In the genomic region with DNA sequence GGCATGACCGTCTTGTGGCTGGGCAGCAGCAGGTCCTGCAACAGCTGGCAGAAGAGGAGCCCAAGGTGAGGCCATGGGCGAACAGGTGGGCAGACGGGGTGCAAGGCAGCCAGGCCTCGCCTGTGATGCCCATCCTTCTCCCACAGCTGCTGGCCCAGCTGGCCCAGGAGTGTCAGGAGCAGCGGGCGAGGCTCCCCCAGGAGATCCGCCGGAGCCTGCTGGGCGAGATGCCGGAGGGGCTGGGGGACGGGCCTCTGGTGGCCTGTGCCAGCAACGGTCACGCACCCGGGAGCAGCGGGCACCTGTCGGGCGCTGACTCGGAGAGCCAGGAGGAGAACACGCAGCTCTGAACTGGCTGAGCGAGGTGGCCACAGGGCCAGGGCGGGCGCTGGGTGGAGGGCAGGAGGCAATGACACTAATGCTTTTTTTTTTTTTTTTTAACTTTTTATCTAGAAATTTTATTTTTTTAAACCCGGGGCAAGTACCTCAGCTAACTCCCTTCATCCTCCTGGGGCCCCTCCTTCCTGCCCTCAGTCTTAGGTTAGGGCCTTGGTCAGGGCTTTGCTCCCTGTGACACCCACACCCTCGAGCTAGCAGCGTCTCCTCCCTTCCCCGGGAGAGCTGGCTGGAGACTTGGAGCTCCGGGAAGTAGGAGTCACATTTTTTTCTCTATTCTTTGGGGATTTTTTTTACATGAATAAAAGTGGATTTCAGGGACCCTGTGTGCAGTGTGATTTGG, we compare ENCODE assay signal across 12 cellular contexts. TPM values are rescaled to one million over a fixed set of nuclear protein-coding genes. Genes with fewer than 3 reads are reported as not detected.
DNase-seq lines count a peak whose midpoint lies in the region; ATAC-seq and TF ChIP-seq lines count a peak whose summit lies in the region.
"Had no signal": no experiment of that assay in that cellular context is flagged by ENCODE, and none has a peak within 500 bp of the region (broad histone marks: within the 10 kb centered on the region; RNA-seq: fewer than 3 reads in every experiment).

No MANE protein-coding gene starts in this region.

- H3K4me1 Mint-ChIP-seq in immature natural killer cell, result peaks cover 33 to 35% of the 10 kb centered on the region in 2 donors
- H3K4me1 Mint-ChIP-seq in stimulated activated effector memory CD8-positive, alpha-beta T cell treated with anti-CD3 and anti-CD28 coated beads, Interleukin-12 subunit alpha, Interleukin-12 subunit beta, amount 100 ng/mL, for 72 hours, result peaks cover 32% of the 10 kb centered on the region

- no peak for ATAC-seq in stimulated activated effector memory CD8-positive, alpha-beta T cell treated with anti-CD3 and anti-CD28 coated beads, Interleukin-12 subunit alpha, Interleukin-12 subunit beta, amount 100 ng/mL, for 72 hours
- ATAC-seq: A549, mucosa of descending colon, PC-3 had no signal

- H3K27ac Mint-ChIP-seq in immature natural killer cell, result peak overlapping the region; percentile 91 to 100 (median 98)
- H3K27ac Mint-ChIP-seq in stimulated activated effector memory CD8-positive, alpha-beta T cell treated with anti-CD3 and anti-CD28 coated beads, Interleukin-12 subunit alpha, Interleukin-12 subunit beta, amount 100 ng/mL, for 72 hours, result peak overlapping the region; percentile 99

- no peaks in the 10 kb centered on the region for H3K27me3 ChIP-seq in HAP-1 (ENCODE audit: low read depth)

- H3K36me3 ChIP-seq in HAP-1 (replicated peaks), result peaks cover 44% of the 10 kb centered on the region

- H3K4me3 Mint-ChIP-seq in immature natural killer cell, result peak overlapping the region; percentile 29 to 96 (median 91)
- H3K4me3 Mint-ChIP-seq in stimulated activated effector memory CD8-positive, alpha-beta T cell treated with anti-CD3 and anti-CD28 coated beads, Interleukin-12 subunit alpha, Interleukin-12 subunit beta, amount 100 ng/mL, for 72 hours, result peak overlapping the region; percentile 99

- H3K4me1 ChIP-seq in HAP-1, result peaks cover 4% of the 10 kb centered on the region; the same call in 1 of the 2 replicates

- DNase-seq in NCI-H1417 (lab: John Stamatoyannopoulos, UW), result peak in 2 of 3 experiments; percentile 27 to 55
- DNase-seq in NCI-H1417 treated with DMSO at 0.1 percent for 48 hours (lab: John Stamatoyannopoulos, UW), result no peak
- DNase-seq in immature natural killer cell, result no peak
- no peak for DNase-seq in stimulated activated effector memory CD8-positive, alpha-beta T cell treated with anti-CD3 and anti-CD28 coated beads, Interleukin-12 subunit alpha, Interleukin-12 subunit beta, amount 100 ng/mL, for 72 hours (ENCODE audit: low spot score in 2 of 2)
- DNase-seq in NCI-H510A (lab: John Stamatoyannopoulos, UW), result no peak
- DNase-seq in HAP-1 (ENCODE audit: low spot score in 2 of 2), result no peak
- no peak for DNase-seq in hippocampal formation (lab: John Stamatoyannopoulos, UW)
- DNase-seq: activated CD8-positive, alpha-beta memory T cell treated with anti-CD3 and anti-CD28 coated beads, Interleukin-2, amount 50 U/mL, for 4 hours; mucosa of descending colon; PC-3 had no signal

- no peaks in the 10 kb centered on the region for H3K9me3 Mint-ChIP-seq in immature natural killer cell
- no peaks in the 10 kb centered on the region for H3K9me3 Mint-ChIP-seq in stimulated activated effector memory CD8-positive, alpha-beta T cell treated with anti-CD3 and anti-CD28 coated beads, Interleukin-12 subunit alpha, Interleukin-12 subunit beta, amount 100 ng/mL, for 72 hours

- H3K27ac ChIP-seq in VCaP, result peak overlapping the region; percentile 100

- in situ Hi-C loops in HAP-1 (cut with MboI; ENCODE audit: low sequenced_read_pairs), result loop anchor here (25.0 kb wide), 1 partner anchor 845 kb away; the partner anchor contains the start of genes FAU, MRPL49, TM7SF2 and ZNHIT2

- peaks cover 0 to 3% (median 0%) of the 10 kb centered on the region in 3 donors for H3K36me3 Mint-ChIP-seq in immature natural killer cell
- peaks cover 60% of the 10 kb centered on the region for H3K36me3 Mint-ChIP-seq in stimulated activated effector memory CD8-positive, alpha-beta T cell treated with anti-CD3 and anti-CD28 coated beads, Interleukin-12 subunit alpha, Interleukin-12 subunit beta, amount 100 ng/mL, for 72 hours

- TF ChIP-seq CTCF in VCaP (conservative IDR thresholded peaks at IDR 0.05), result no peak

- H3K27me3 Mint-ChIP-seq in immature natural killer cell (ENCODE audit: low read depth in 3 of 3), result peaks cover 18 to 32% (median 20%) of the 10 kb centered on the region in 3 donors

- H3K9me3 ChIP-seq in HAP-1, result no peaks in the 10 kb centered on the region
- H3K9me3 ChIP-seq: A549, mucosa of descending colon had no signal

- no peak overlapping the region for H3K4me3 ChIP-seq in HAP-1
- H3K4me3 ChIP-seq: mucosa of descending colon had no signal

RNA-seq across cellular contexts. Expression of gene PLCB3, which starts 16.0 kb away (rescaled TPM):
- polyA plus RNA-seq in immature natural killer cell, result under 1 TPM in 2 of 3 donors, not detected in 1; 0.33 to 0.49 TPM

RNA-seq across cellular contexts. Expression of gene BAD, which starts 17.1 kb away (rescaled TPM):
- 10 to 100 TPM; 67.7 to 87.5 (median 77.3) TPM for polyA plus RNA-seq in immature natural killer cell

RNA-seq across cellular contexts. Expression of gene GPR137, which starts 18.3 kb away (rescaled TPM):
- 10 to 100 TPM in 1 of 3 donors, 1 to 10 TPM in 2; 6.9 to 11.6 (median 7.4) TPM for polyA plus RNA-seq in immature natural killer cell

RNA-seq across cellular contexts. Expression of gene PPP1R14B, which starts 20.6 kb away (rescaled TPM):
- 10 to 100 TPM; 16.6 to 34.9 (median 33.3) TPM for polyA plus RNA-seq in immature natural killer cell

RNA-seq across cellular contexts. Expression of gene KCNK4, which starts 23.7 kb away (rescaled TPM):
- polyA plus RNA-seq in immature natural killer cell, result not detected

Comparison
In these comparisons a context has a peak if more than half of its experiments do, and no peak if none do; other contexts are left out.
1. DNase-seq: peak in NCI-H1417 (2 of 3); none in NCI-H1417 treated with DMSO at 0.1 percent for 48 hours (single experiment), immature natural killer cell (0 of 3), stimulated activated effector memory CD8-positive, alpha-beta T cell treated with anti-CD3 and anti-CD28 coated beads, Interleukin-12 subunit alpha, Interleukin-12 subunit beta, amount 100 ng/mL, for 72 hours (0 of 2), NCI-H510A (single experiment), HAP-1 (0 of 2) and hippocampal formation (0 of 2).